ENCODE assay signal across 10 cellular contexts in the genomic region with DNA sequence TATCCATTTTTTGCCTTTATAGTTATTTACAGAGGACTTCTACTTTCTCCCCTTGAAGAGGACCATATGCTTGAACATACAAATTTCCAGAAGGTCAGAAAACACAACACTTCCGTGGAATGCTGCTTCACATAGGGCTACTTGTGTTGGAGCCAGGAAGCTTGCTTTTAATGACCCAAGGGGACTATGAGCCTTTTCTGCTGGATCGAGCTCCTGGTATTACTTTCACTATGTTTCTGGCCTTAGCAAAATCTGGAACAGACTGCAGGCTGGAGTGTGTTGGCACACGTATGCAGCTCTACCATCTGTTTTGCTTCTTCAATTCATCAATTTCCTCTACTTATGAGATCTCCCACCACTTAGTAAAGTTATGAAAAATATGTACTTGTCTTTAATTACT.
DNase-seq lines count a peak whose midpoint lies in the region; ATAC-seq and TF ChIP-seq lines count a peak whose summit lies in the region.
"Had no signal": no experiment of that assay in that cellular context is flagged by ENCODE, and none has a peak within 500 bp of the region (broad histone marks: within the 10 kb centered on the region; RNA-seq: fewer than 3 reads in every experiment).

No MANE protein-coding gene starts in this region.

- H3K27me3 ChIP-seq in left lung: no peaks in the 10 kb centered on the region
- H3K27me3 ChIP-seq in aorta (ENCODE audit: control insufficient read depth in 1 of 2, insufficient read depth in 2 of 2, low read length in 1 of 2): no peaks in the 10 kb centered on the region
- H3K27me3 ChIP-seq in naive thymus-derived CD4-positive, alpha-beta T cell (ENCODE audit: control insufficient read depth in 2 of 2, insufficient read depth in 2 of 2, low read length in 2 of 2): no peaks in the 10 kb centered on the region

- H3K9me3 Mint-ChIP-seq in naive thymus-derived CD4-positive, alpha-beta T cell: peaks cover 0 to 15% (median 2%) of the 10 kb centered on the region in 11 donors

- H3K27ac ChIP-seq in left lung (no peak overlapping the region), aorta (ENCODE audit: low read depth in 1 of 2, low read length in 2 of 2) (no peak overlapping the region)
- H3K27ac ChIP-seq in naive thymus-derived CD4-positive, alpha-beta T cell (ENCODE audit: low read depth, low read length): no peak overlapping the region
- H3K27ac ChIP-seq: 22Rv1 had no signal

- DNase-seq in NCI-H82 (lab: John Stamatoyannopoulos, UW): peak; percentile 49
- no peak for DNase-seq in NCI-H82 treated with DMSO at 0.1 percent for 48 hours (lab: John Stamatoyannopoulos, UW; ENCODE audit: unreplicated experiment)
- DNase-seq in cerebellar cortex (ENCODE audit: low spot score): peak; percentile 99
- DNase-seq in left lung: no peak
- DNase-seq in aorta: no peak
- no peak for DNase-seq in NAMALWA (ENCODE audit: low spot score)
- no peak for DNase-seq in naive thymus-derived CD4-positive, alpha-beta T cell
- DNase-seq in NCI-H774 (lab: John Stamatoyannopoulos, UW): no peak

- H3K4me3 ChIP-seq in left lung (no peak overlapping the region), aorta (ENCODE audit: low read length in 2 of 2) (peak overlapping the region; percentile 4 to 28)
- no peak overlapping the region for H3K4me3 ChIP-seq in naive thymus-derived CD4-positive, alpha-beta T cell (ENCODE audit: low read length)
- H3K4me3 ChIP-seq: HAP-1 had no signal

- H3K27ac Mint-ChIP-seq in naive thymus-derived CD4-positive, alpha-beta T cell: no peak overlapping the region

- no peak for TF ChIP-seq CTCF in left lung (IDR thresholded peaks at IDR 0.05)

- H3K4me1 Mint-ChIP-seq in naive thymus-derived CD4-positive, alpha-beta T cell: peaks cover 0 to 8% (median 0%) of the 10 kb centered on the region in 7 donors

- CTCF ChIA-PET in naive thymus-derived CD4-positive, alpha-beta T cell (lab: Charles Lee): no interaction called here

- no peaks in the 10 kb centered on the region for H3K27me3 Mint-ChIP-seq in naive thymus-derived CD4-positive, alpha-beta T cell

- H3K4me1 ChIP-seq in left lung (no peaks in the 10 kb centered on the region), aorta (ENCODE audit: control insufficient read depth in 1 of 2, insufficient read depth in 2 of 2, low read length in 2 of 2) (peaks cover 0 to 2% of the 10 kb centered on the region in 2 donors)
- H3K4me1 ChIP-seq in naive thymus-derived CD4-positive, alpha-beta T cell (ENCODE audit: control insufficient read depth in 2 of 2, insufficient read depth in 2 of 2, low read length in 2 of 2): no peaks in the 10 kb centered on the region
- H3K4me1 ChIP-seq: HAP-1 had no signal

- POLR2A ChIA-PET in naive thymus-derived CD4-positive, alpha-beta T cell (lab: Charles Lee): interaction anchor here (0.5 kb wide), 1 partner anchor 15 kb away, joined by 3 read pairs; no protein-coding TSS in a partner anchor

- no peaks in the 10 kb centered on the region for H3K36me3 ChIP-seq in left lung
- H3K36me3 ChIP-seq in aorta (ENCODE audit: control insufficient read depth in 1 of 2, insufficient read depth in 2 of 2, low read length in 1 of 2): no peaks in the 10 kb centered on the region
- no peaks in the 10 kb centered on the region for H3K36me3 ChIP-seq in naive thymus-derived CD4-positive, alpha-beta T cell (ENCODE audit: control insufficient read depth in 2 of 3, insufficient read depth in 3 of 3, low read length in 3 of 3)
- H3K36me3 ChIP-seq: HAP-1 had no signal

- H3K9me3 ChIP-seq in left lung: no peaks in the 10 kb centered on the region
- H3K9me3 ChIP-seq in aorta (ENCODE audit: control insufficient read depth, low read length): no peaks in the 10 kb centered on the region
- no peaks in the 10 kb centered on the region for H3K9me3 ChIP-seq in naive thymus-derived CD4-positive, alpha-beta T cell (ENCODE audit: control insufficient read depth in 2 of 3, low read length in 3 of 3)
- H3K9me3 ChIP-seq: HAP-1 had no signal

- ATAC-seq in left lung: peak; percentile 49
- ATAC-seq in aorta (ENCODE audit: low FRiP score): peak; percentile 57
- no peak for ATAC-seq in naive thymus-derived CD4-positive, alpha-beta T cell

- intact Hi-C loops in left lung (cut with DNase I): no loop called here
- intact Hi-C loops in aorta (cut with DNase I): no loop called here
- intact Hi-C loops in naive thymus-derived CD4-positive, alpha-beta T cell (cut with micrococcal nuclease): no loop called here

- WGBS in aorta, 2 donors: 3 to 4% methylated on average over 3 of the region's 3 CpGs

- H3K4me3 Mint-ChIP-seq in naive thymus-derived CD4-positive, alpha-beta T cell: no peak overlapping the region

- peaks cover 0 to 11% (median 0%) of the 10 kb centered on the region in 5 donors for H3K36me3 Mint-ChIP-seq in naive thymus-derived CD4-positive, alpha-beta T cell

Comparison
In these comparisons a context has a peak if more than half of its experiments do, and no peak if none do; other contexts are left out.
1. DNase-seq: peak in NCI-H82 (single experiment) and cerebellar cortex (single experiment); none in NCI-H82 treated with DMSO at 0.1 percent for 48 hours (single experiment), left lung (0 of 2), aorta (0 of 2), NAMALWA (single experiment), naive thymus-derived CD4-positive, alpha-beta T cell (0 of 9) and NCI-H774 (single experiment).
2. H3K4me3 ChIP-seq: peak in aorta (2 of 2); none in left lung (0 of 2) and naive thymus-derived CD4-positive, alpha-beta T cell (single experiment).